ENCODE assay signal across 8 cellular contexts in the genomic region with DNA sequence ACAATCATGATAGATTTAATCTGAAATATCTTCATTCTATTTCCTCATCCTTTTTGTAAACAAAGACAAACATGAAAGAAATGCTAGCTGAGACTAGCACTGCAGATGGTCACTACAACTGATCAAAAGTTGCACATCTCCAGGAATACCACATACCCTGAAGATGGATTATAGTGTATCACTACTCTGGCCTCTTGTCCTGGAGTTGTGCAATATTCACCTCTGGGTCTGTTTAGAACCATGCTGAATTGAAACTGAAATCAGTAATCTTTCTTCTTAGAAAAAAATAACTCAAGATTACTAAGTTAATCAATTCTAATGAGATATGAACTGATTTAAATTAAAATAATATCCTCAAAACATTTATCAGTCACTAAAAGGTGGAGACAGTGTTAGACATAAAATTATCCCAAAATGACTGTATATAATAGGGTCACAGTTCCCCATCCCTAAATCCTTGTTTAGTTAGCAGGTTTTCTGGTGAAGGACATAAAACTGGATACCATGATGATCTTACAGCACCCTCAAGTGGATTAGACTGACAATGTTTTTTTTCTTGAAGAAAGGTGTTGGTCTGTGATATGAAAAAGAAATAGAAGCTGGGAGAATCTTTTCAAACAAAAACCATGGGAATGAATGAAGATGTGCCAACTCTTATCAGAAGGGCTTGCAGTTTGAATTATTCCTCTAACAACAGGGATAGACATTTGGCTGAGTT. TPM values are rescaled to one million over a fixed set of nuclear protein-coding genes. Genes with fewer than 3 reads are reported as not detected.
DNase-seq lines count a peak whose midpoint lies in the region; ATAC-seq, FAIRE-seq and TF ChIP-seq lines count a peak whose summit lies in the region.

No MANE protein-coding gene starts in this region.

- no peak overlapping the region for H3K4me3 Mint-ChIP-seq in activated CD4-positive, alpha-beta T cell treated with anti-CD3 and anti-CD28 coated beads, Interleukin-2, amount 10 ng/mL, durations not matched to agents 7 days and 5 days
- H3K4me3 Mint-ChIP-seq in activated CD8-positive, alpha-beta T cell treated with anti-CD3 and anti-CD28 coated beads for 36 hours, result no peak overlapping the region

- H3K4me3 ChIP-seq in Loucy (ENCODE audit: low read length, poor library complexity, severe bottlenecking), result no peak overlapping the region
- H3K4me3 ChIP-seq in RWPE2 (ENCODE audit: severe bottlenecking), result no peak overlapping the region

- H3K36me3 ChIP-seq in Loucy (ENCODE audit: insufficient read depth, low read length), result no peaks in the 10 kb centered on the region
- no peaks in the 10 kb centered on the region for H3K36me3 ChIP-seq in RWPE2 (ENCODE audit: low read depth)

- POLR2A ChIA-PET in activated CD4-positive, alpha-beta T cell treated with anti-CD3 and anti-CD28 coated beads, Interleukin-2, amount 10 ng/mL, durations not matched to agents 7 days and 5 days (lab: Charles Lee), result no interaction called here
- POLR2A ChIA-PET in activated CD8-positive, alpha-beta T cell treated with anti-CD3 and anti-CD28 coated beads for 36 hours (lab: Charles Lee), result no interaction called here

- no peak overlapping the region for H3K4me2 ChIP-seq in Loucy (ENCODE audit: low read depth, low read length, poor library complexity, severe bottlenecking)

- H3K9me3 Mint-ChIP-seq in activated CD4-positive, alpha-beta T cell treated with anti-CD3 and anti-CD28 coated beads, Interleukin-2, amount 10 ng/mL, durations not matched to agents 7 days and 5 days, result peaks cover 2% of the 10 kb centered on the region
- no peaks in the 10 kb centered on the region for H3K9me3 Mint-ChIP-seq in activated CD8-positive, alpha-beta T cell treated with anti-CD3 and anti-CD28 coated beads for 36 hours

- no peaks in the 10 kb centered on the region for H3K4me1 Mint-ChIP-seq in activated CD4-positive, alpha-beta T cell treated with anti-CD3 and anti-CD28 coated beads, Interleukin-2, amount 10 ng/mL, durations not matched to agents 7 days and 5 days
- H3K4me1 Mint-ChIP-seq in activated CD8-positive, alpha-beta T cell treated with anti-CD3 and anti-CD28 coated beads for 36 hours (ENCODE audit: low read depth), result no peaks in the 10 kb centered on the region

- peak overlapping the region; percentile 20; the same call in 1 of the 2 replicates for H2AFZ ChIP-seq in Loucy (ENCODE audit: low read length)

- H3K27me3 Mint-ChIP-seq in activated CD4-positive, alpha-beta T cell treated with anti-CD3 and anti-CD28 coated beads, Interleukin-2, amount 10 ng/mL, durations not matched to agents 7 days and 5 days, result peaks cover 23% of the 10 kb centered on the region
- peaks cover 25% of the 10 kb centered on the region for H3K27me3 Mint-ChIP-seq in activated CD8-positive, alpha-beta T cell treated with anti-CD3 and anti-CD28 coated beads for 36 hours

- H4K20me1 ChIP-seq in Loucy (ENCODE audit: insufficient read depth, low read length, poor library complexity, severe bottlenecking), result no peaks in the 10 kb centered on the region

- H3K79me2 ChIP-seq in Loucy (ENCODE audit: insufficient read depth, low read length), result no peaks in the 10 kb centered on the region

- no peaks in the 10 kb centered on the region for H3F3A ChIP-seq in Loucy (ENCODE audit: low read depth)

- no peak overlapping the region for H3K9ac ChIP-seq in Loucy (ENCODE audit: low read depth, low read length, poor library complexity, severe bottlenecking)

- H3K27ac Mint-ChIP-seq in activated CD4-positive, alpha-beta T cell treated with anti-CD3 and anti-CD28 coated beads, Interleukin-2, amount 10 ng/mL, durations not matched to agents 7 days and 5 days, result no peak overlapping the region
- no peak overlapping the region for H3K27ac Mint-ChIP-seq in activated CD8-positive, alpha-beta T cell treated with anti-CD3 and anti-CD28 coated beads for 36 hours

- ATAC-seq in GM21381 (IDR thresholded peaks at IDR 0.05; ENCODE audit: unreplicated experiment), result peak; percentile 64
- ATAC-seq in RWPE2 (ENCODE audit: low read depth), result peak; percentile 68; the same call in 2 of the 3 replicates
- ATAC-seq in activated CD8-positive, alpha-beta T cell treated with anti-CD3 and anti-CD28 coated beads for 36 hours, result no peak
- ATAC-seq in left cardiac atrium, result no peak

- intact Hi-C loops in activated CD8-positive, alpha-beta T cell treated with anti-CD3 and anti-CD28 coated beads for 36 hours (cut with micrococcal nuclease), result loop anchor here (10.0 kb wide), 1 partner anchor 670 kb away; no protein-coding TSS in a partner anchor
- intact Hi-C loops in left cardiac atrium (cut with DNase I), result loop anchor here in 1 of 2 donors (5.0 kb wide), 2 partner anchors 667 to 782 kb away; no protein-coding TSS in a partner anchor

- peak; percentile 41 for FAIRE-seq in islet of Langerhans (lab: Jason Lieb, UNC)

- H3K4me1 ChIP-seq in Loucy (ENCODE audit: insufficient read depth, low read length, poor library complexity, severe bottlenecking) (no peaks in the 10 kb centered on the region), RWPE2 (ENCODE audit: insufficient read depth, poor library complexity, severe bottlenecking) (no peaks in the 10 kb centered on the region)

- TF ChIP-seq CTCF in Loucy (conservative IDR thresholded peaks at IDR 0.05; ENCODE audit: low read length), result peak; percentile 82
- peak; percentile 90 for TF ChIP-seq CTCF in RWPE2 (IDR thresholded peaks at IDR 0.05; ENCODE audit: poor library complexity, severe bottlenecking)
- no peak for TF ChIP-seq CTCF in activated CD8-positive, alpha-beta T cell treated with anti-CD3 and anti-CD28 coated beads for 36 hours (IDR thresholded peaks at IDR 0.05)

- H3K36me3 Mint-ChIP-seq in activated CD4-positive, alpha-beta T cell treated with anti-CD3 and anti-CD28 coated beads, Interleukin-2, amount 10 ng/mL, durations not matched to agents 7 days and 5 days (ENCODE audit: low read depth), result no peaks in the 10 kb centered on the region
- no peaks in the 10 kb centered on the region for H3K36me3 Mint-ChIP-seq in activated CD8-positive, alpha-beta T cell treated with anti-CD3 and anti-CD28 coated beads for 36 hours (ENCODE audit: low read depth)

- H3K27me3 ChIP-seq in Loucy (ENCODE audit: insufficient read depth, low read length, poor library complexity, severe bottlenecking), result no peaks in the 10 kb centered on the region
- H3K27me3 ChIP-seq in RWPE2 (ENCODE audit: insufficient read depth, poor library complexity, severe bottlenecking), result no peaks in the 10 kb centered on the region

- H3K9me3 ChIP-seq in Loucy (ENCODE audit: insufficient read depth, low read depth, low read length) (no peaks in the 10 kb centered on the region), RWPE2 (ENCODE audit: severe bottlenecking) (no peaks in the 10 kb centered on the region)

- no peak overlapping the region for H3K27ac ChIP-seq in RWPE2 (ENCODE audit: poor library complexity, severe bottlenecking)

- DNase-seq in DMS153 (lab: John Stamatoyannopoulos, UW) (peak; percentile 8), RWPE2 (ENCODE audit: low spot score) (no peak), left cardiac atrium (no peak)
- no peak for DNase-seq in activated CD4-positive, alpha-beta T cell treated with anti-CD3 and anti-CD28 coated beads, Interleukin-2, amount 10 ng/mL, durations not matched to agents 7 days and 5 days
- DNase-seq in activated CD8-positive, alpha-beta T cell treated with anti-CD3 and anti-CD28 coated beads for 36 hours, result no peak

- no peaks in the 10 kb centered on the region for H3K9me2 ChIP-seq in Loucy (replicated peaks; ENCODE audit: low read depth, low read length)

- CTCF ChIA-PET in activated CD4-positive, alpha-beta T cell treated with anti-CD3 and anti-CD28 coated beads, Interleukin-2, amount 10 ng/mL, durations not matched to agents 7 days and 5 days (lab: Charles Lee), result no interaction called here
- CTCF ChIA-PET in activated CD8-positive, alpha-beta T cell treated with anti-CD3 and anti-CD28 coated beads for 36 hours (lab: Charles Lee), result interaction anchor here (1.0 kb wide), 1 partner anchor 665 kb away, joined by 4 read pairs; no protein-coding TSS in a partner anchor

RNA-seq across cellular contexts. Expression of a gene that starts 7.2 kb away (rescaled TPM):
- total RNA-seq in activated CD4-positive, alpha-beta T cell treated with anti-CD3 and anti-CD28 coated beads, Interleukin-2, amount 10 ng/mL, durations not matched to agents 7 days and 5 days, result 10 to 100 TPM; 74.0 to 79.6 TPM
- 10 to 100 TPM; 40.5 to 47.2 TPM for total RNA-seq in activated CD8-positive, alpha-beta T cell treated with anti-CD3 and anti-CD28 coated beads for 36 hours
- total RNA-seq in left cardiac atrium, result 10 to 100 TPM; 19.2 to 19.3 TPM

Comparison
In these comparisons a context has a peak if more than half of its experiments do, and no peak if none do; other contexts are left out.
1. ATAC-seq: peak in GM21381 (single experiment) and RWPE2 (single experiment); none in activated CD8-positive, alpha-beta T cell treated with anti-CD3 and anti-CD28 coated beads for 36 hours (single experiment) and left cardiac atrium (0 of 2).